In genomic region chr5:56409331-56410190, GRCh38 we compare ENCODE assay signal across 1 cellular context.
TF ChIP-seq lines count a peak whose summit lies in the region.

No MANE protein-coding gene starts in this region.

TF ChIP-seq in HepG2, 621 proteins besides CTCF, POLR2A, EP300 and RAD21 (continued from another document):
- TF ChIP-seq, protein P1, sequence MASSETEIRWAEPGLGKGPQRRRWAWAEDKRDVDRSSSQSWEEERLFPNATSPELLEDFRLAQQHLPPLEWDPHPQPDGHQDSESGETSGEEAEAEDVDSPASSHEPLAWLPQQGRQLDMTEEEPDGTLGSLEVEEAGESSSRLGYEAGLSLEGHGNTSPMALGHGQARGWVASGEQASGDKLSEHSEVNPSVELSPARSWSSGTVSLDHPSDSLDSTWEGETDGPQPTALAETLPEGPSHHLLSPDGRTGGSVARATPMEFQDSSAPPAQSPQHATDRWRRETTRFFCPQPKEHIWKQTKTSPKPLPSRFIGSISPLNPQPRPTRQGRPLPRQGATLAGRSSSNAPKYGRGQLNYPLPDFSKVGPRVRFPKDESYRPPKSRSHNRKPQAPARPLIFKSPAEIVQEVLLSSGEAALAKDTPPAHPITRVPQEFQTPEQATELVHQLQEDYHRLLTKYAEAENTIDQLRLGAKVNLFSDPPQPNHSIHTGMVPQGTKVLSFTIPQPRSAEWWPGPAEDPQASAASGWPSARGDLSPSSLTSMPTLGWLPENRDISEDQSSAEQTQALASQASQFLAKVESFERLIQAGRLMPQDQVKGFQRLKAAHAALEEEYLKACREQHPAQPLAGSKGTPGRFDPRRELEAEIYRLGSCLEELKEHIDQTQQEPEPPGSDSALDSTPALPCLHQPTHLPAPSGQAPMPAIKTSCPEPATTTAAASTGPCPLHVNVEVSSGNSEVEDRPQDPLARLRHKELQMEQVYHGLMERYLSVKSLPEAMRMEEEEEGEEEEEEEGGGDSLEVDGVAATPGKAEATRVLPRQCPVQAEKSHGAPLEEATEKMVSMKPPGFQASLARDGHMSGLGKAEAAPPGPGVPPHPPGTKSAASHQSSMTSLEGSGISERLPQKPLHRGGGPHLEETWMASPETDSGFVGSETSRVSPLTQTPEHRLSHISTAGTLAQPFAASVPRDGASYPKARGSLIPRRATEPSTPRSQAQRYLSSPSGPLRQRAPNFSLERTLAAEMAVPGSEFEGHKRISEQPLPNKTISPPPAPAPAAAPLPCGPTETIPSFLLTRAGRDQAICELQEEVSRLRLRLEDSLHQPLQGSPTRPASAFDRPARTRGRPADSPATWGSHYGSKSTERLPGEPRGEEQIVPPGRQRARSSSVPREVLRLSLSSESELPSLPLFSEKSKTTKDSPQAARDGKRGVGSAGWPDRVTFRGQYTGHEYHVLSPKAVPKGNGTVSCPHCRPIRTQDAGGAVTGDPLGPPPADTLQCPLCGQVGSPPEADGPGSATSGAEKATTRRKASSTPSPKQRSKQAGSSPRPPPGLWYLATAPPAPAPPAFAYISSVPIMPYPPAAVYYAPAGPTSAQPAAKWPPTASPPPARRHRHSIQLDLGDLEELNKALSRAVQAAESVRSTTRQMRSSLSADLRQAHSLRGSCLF (CRISPR knock-in tag; IDR thresholded peaks at IDR 0.05; ENCODE audit: borderline replicate concordance), result no peak
- TF ChIP-seq AGO1 (IDR thresholded peaks at IDR 0.05; ENCODE audit: low read depth, low read length, poor library complexity, severe bottlenecking), result no peak
- TF ChIP-seq, protein P2, sequence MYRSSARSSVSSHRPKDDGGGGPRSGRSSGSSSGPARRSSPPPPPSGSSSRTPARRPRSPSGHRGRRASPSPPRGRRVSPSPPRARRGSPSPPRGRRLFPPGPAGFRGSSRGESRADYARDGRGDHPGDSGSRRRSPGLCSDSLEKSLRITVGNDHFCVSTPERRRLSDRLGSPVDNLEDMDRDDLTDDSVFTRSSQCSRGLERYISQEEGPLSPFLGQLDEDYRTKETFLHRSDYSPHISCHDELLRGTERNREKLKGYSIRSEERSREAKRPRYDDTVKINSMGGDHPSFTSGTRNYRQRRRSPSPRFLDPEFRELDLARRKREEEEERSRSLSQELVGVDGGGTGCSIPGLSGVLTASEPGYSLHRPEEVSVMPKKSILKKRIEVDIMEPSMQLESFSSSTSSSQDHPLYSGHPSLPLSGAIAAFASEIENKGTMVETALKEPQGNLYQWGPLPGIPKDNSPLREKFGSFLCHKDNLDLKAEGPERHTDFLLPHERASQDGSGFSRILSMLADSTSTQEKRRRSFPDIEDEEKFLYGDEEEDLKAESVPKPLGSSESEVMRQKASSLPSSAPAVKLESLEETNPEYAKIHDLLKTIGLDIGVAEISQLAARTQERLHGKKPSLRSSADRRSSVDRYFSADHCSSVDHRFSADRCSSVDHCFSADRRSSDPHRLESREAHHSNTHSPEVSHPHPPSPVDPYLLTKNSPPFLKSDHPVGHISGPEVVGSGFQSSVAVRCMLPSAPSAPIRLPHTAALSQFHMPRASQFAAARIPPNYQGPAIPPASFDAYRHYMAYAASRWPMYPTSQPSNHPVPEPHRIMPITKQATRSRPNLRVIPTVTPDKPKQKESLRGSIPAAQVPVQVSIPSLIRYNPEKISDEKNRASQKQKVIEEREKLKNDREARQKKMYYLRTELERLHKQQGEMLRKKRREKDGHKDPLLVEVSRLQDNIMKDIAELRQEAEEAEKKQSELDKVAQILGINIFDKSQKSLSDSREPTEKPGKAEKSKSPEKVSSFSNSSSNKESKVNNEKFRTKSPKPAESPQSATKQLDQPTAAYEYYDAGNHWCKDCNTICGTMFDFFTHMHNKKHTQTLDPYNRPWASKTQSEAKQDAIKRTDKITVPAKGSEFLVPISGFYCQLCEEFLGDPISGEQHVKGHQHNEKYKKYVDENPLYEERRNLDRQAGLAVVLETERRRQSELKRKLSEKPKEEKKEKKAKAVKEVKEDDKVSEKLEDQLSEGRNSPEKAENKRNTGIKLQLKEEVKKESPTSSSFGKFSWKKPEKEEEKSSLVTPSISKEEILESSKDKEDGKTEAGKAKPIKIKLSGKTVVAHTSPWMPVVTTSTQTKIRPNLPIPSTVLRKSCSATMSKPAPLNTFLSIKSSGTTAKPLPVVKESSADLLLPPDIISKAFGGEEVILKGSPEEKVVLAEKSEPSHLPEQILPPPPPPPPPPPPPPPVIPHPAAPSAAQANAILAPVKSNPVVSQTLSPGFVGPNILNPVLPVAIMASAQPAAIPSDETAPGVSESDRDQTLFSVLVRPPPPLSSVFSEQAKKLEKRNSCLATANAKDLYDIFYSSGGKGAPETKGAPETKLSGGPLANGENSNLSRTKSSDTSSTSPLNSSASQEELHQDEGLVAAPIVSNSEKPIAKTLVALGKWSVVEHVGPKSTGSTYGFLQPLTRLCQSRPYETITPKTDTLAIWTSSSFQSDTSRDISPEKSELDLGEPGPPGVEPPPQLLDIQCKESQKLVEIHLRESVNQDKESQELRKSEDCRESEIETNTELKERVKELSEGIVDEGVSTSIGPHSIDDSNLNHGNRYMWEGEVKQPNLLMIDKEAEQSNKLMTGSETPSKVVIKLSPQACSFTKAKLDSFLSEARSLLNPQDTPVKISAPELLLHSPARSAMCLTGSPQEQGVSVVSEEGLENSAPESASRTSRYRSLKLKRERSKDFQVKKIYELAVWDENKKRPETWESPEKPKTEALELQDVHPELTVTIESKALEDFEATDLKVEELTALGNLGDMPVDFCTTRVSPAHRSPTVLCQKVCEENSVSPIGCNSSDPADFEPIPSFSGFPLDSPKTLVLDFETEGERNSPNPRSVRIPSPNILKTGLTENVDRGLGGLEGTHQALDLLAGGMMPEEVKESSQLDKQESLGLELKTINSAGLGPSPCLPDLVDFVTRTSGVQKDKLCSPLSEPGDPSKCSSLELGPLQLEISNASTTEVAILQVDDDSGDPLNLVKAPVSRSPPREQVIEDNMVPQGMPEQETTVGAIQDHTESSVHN (CRISPR knock-in tag; IDR thresholded peaks at IDR 0.05), result no peak
- no peak for TF ChIP-seq MTF2 (CRISPR knock-in tag; IDR thresholded peaks at IDR 0.05; ENCODE audit: borderline replicate concordance)
